In genomic region chr19:20776083-20777076, GRCh38 we compare ENCODE assay signal across 8 cellular contexts. TPM values are rescaled to one million over a fixed set of nuclear protein-coding genes. Genes with fewer than 3 reads are reported as not detected.
A peak's percentile ranks its signal among the peaks of the same experiment; 100 is the strongest.
DNase-seq lines count a peak whose midpoint lies in the region; ATAC-seq, FAIRE-seq and TF ChIP-seq lines count a peak whose summit lies in the region.

Gene ZNF66 (plus strand): TSS chr19:20776304. CDS start chr19:20776448, 144 bp downstream.

- ATAC-seq in Right ventricle myocardium superior (ENCODE audit: poor library complexity), result peak; percentile 100
- ATAC-seq in pancreas, result peak; percentile 99 to 100 (median 99)

- peaks cover 15% of the 10 kb centered on the region for H3K9me3 Mint-ChIP-seq in activated naive CD8-positive, alpha-beta T cell treated with anti-CD3 and anti-CD28 coated beads for 36 hours

- peak within 1 kb of the TSS; percentile 100 for H3K4me3 Mint-ChIP-seq in activated naive CD8-positive, alpha-beta T cell treated with anti-CD3 and anti-CD28 coated beads for 36 hours

- TF ChIP-seq CTCF in pancreas (IDR thresholded peaks at IDR 0.05) (no peak), tibial artery (IDR thresholded peaks at IDR 0.05) (no peak)

- peak within 1 kb of the TSS in 3 of 4 donors; percentile 35 to 68 (median 51) for H3K27ac ChIP-seq in pancreas
- H3K27ac ChIP-seq in tibial artery, result peak within 1 kb of the TSS; percentile 58 to 62

- H3K4me1 Mint-ChIP-seq in activated naive CD8-positive, alpha-beta T cell treated with anti-CD3 and anti-CD28 coated beads for 36 hours, result peaks cover 11% of the 10 kb centered on the region

- WGBS in pancreas, 2 donors, result 1 to 3% methylated on average over 42 of the region's 42 CpGs

- no peaks in the 10 kb centered on the region for H3K27me3 Mint-ChIP-seq in activated naive CD8-positive, alpha-beta T cell treated with anti-CD3 and anti-CD28 coated beads for 36 hours

- H3K9me3 ChIP-seq in pancreas, result no peaks in the 10 kb centered on the region
- no peaks in the 10 kb centered on the region for H3K9me3 ChIP-seq in tibial artery

- H3K4me3 ChIP-seq in pancreas (peak within 1 kb of the TSS; percentile 56 to 87 (median 80)), tibial artery (peak within 1 kb of the TSS; percentile 73 to 87)

- H3K27me3 ChIP-seq in pancreas (no peaks in the 10 kb centered on the region), tibial artery (no peaks in the 10 kb centered on the region)

- peaks cover 38% of the 10 kb centered on the region for H3K36me3 Mint-ChIP-seq in activated naive CD8-positive, alpha-beta T cell treated with anti-CD3 and anti-CD28 coated beads for 36 hours

- intact Hi-C loops in Right ventricle myocardium superior (cut with DNase I), result no loop called here
- intact Hi-C loops in pancreas (cut with DNase I), result no loop called here
- intact Hi-C loops in tibial artery (cut with DNase I; ENCODE audit: low total_unique reads), result loop anchor here (10.0 kb wide), 1 partner anchor 112 kb away; the partner anchor contains the start of gene ZNF626

- H3K4me1 ChIP-seq in pancreas (peaks cover 0 to 5% (median 0%) of the 10 kb centered on the region in 3 donors), tibial artery (peaks cover 0 to 5% (median 0%) of the 10 kb centered on the region in 4 donors)

- peak; percentile 94 for FAIRE-seq in pancreas (lab: Jason Lieb, UNC)

- DNase-seq in ELR (ENCODE audit: low read depth) (peak; percentile 98), GOT3 (lab: John Stamatoyannopoulos, UW) (peak; percentile 19), M059J (ENCODE audit: low read depth) (peak; percentile 93), SKM-1 (lab: John Stamatoyannopoulos, UW; ENCODE audit: unreplicated experiment) (peak; percentile 80), Right ventricle myocardium superior (peak; percentile 97), pancreas (peak; percentile 96 to 99 (median 98)), tibial artery (peak; percentile 98 to 99)
- peak; percentile 92 for DNase-seq in activated naive CD8-positive, alpha-beta T cell treated with anti-CD3 and anti-CD28 coated beads for 36 hours

- no peaks in the 10 kb centered on the region for H3K36me3 ChIP-seq in pancreas
- H3K36me3 ChIP-seq in tibial artery, result peaks cover 0 to 3% (median 0%) of the 10 kb centered on the region in 3 donors

- H3K27ac Mint-ChIP-seq in activated naive CD8-positive, alpha-beta T cell treated with anti-CD3 and anti-CD28 coated beads for 36 hours, result peak within 1 kb of the TSS; percentile 98

RNA-seq across cellular contexts. Expression of gene ZNF66, which starts in this region (rescaled TPM):
- 0.69 and 1.6 TPM in 2 replicates for total RNA-seq in M059J (2014; rRNA removed; shearing (Covaris generic))
- total RNA-seq in activated naive CD8-positive, alpha-beta T cell treated with anti-CD3 and anti-CD28 coated beads for 36 hours, result 1 to 10 TPM; 7.1 to 7.9 TPM
- 0.62 TPM for total RNA-seq in Right ventricle myocardium superior
- 1 to 10 TPM; 2.2 to 4.5 (median 2.9) TPM for total RNA-seq in pancreas
- polyA plus RNA-seq in pancreas, result 1 to 10 TPM; 1.4 to 2.7 TPM

Comparison
In these comparisons a context has a peak if more than half of its experiments do, and no peak if none do; other contexts are left out.
1. Peak in every context shown above with its lines: DNase-seq, ATAC-seq, H3K4me3 ChIP-seq and H3K27ac ChIP-seq.
2. Peak in DNase-seq and ATAC-seq in Right ventricle myocardium superior; RNA of the gene not detected or under 1 TPM.
3. DNase-seq: peak in every context shown above with its lines; median percentile 98 in tibial artery; 98 in ELR; 98 in pancreas; 97 in Right ventricle myocardium superior; 93 in M059J; 92 in activated naive CD8-positive, alpha-beta T cell treated with anti-CD3 and anti-CD28 coated beads for 36 hours; 80 in SKM-1; 19 in GOT3.